In genomic region chr1:94693435-94693834, GRCh38 we compare ENCODE assay signal across 8 cellular contexts.
"Had no signal": no experiment of that assay in that cellular context is flagged by ENCODE, and none has a peak within 500 bp of the region (broad histone marks: within the 10 kb centered on the region; RNA-seq: fewer than 3 reads in every experiment).

No MANE protein-coding gene starts in this region.

- H3K4me3 ChIP-seq: GM23248, K562 had no signal

- H3K27ac Mint-ChIP-seq: H9 had no signal

- DNase-seq: GM23248, GOT3, H9, KG1 had no signal

- FAIRE-seq: H54, HTR-8/SVneo, K562 had no signal

- H3K4me3 Mint-ChIP-seq: H9 had no signal

- H2AFZ ChIP-seq: GM23248 had no signal

- ATAC-seq: HCT116, K562 had no signal

- H3K9ac ChIP-seq: GM23248 had no signal

- H3K27ac ChIP-seq: GM23248 had no signal
